In the genomic region with DNA sequence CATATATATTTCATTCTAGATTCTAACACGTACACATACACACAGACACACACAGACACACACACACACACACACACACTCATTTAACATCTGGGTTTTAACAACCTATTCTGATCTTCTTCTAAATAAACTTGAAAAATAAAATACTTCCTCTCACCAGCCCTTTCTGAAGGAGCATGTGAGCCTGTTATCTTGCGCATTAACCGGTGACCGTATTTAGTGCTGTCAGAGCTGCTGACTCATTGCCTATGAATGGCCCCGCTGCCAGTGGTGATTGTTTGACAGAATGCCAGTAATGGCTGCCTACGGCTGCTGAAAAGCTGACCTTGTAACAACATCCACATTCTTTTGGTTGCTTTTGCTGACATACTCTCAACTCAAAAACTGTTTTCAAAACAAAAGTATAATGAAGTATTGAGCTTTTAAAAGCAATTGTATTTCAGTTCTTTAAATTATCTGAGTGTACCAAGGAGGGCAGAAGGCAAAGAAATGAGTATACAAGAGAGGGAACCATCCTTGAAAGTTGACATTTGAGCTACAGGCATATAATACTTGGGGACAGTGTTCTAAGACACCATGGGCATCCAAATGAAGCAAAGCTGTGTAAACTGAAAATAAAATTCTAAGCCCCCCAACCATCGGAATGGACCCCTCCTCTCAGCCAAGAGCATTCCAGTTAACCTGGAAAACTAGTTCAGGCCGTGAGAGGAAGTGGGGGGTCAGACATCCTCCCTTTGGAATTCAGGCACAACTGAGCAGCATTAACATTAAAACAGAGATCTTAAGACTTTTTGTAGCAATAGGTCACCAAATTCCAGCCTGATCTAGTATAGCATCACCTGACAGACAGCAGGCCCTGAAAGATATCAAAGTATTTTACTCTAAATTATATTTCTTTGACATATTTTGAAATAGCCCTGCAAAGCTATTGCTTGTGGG, we compare ENCODE assay signal across 1 cellular context.
A peak's percentile ranks its signal among the peaks of the same experiment; 100 is the strongest.
TF ChIP-seq lines count a peak whose summit lies in the region.

No MANE protein-coding gene starts in this region.

TF ChIP-seq in IMR-90, 13 proteins besides CTCF, POLR2A, EP300 and RAD21 (continued from another document):
- TF ChIP-seq MAFK (IDR thresholded peaks at IDR 0.05; ENCODE audit: low read depth, low read length) (peak; percentile 84), MAZ (IDR thresholded peaks at IDR 0.05; ENCODE audit: borderline replicate concordance, low read depth, low read length) (no peak), FOS (IDR thresholded peaks at IDR 0.05; ENCODE audit: low read depth, low read length) (peak; percentile 75; the same call in 1 of the 2 replicates), SMC3 (IDR thresholded peaks at IDR 0.05; ENCODE audit: low read depth, low read length) (no peak), RFX5 (IDR thresholded peaks at IDR 0.05; ENCODE audit: low read depth, low read length) (no peak)
